In the genomic region with DNA sequence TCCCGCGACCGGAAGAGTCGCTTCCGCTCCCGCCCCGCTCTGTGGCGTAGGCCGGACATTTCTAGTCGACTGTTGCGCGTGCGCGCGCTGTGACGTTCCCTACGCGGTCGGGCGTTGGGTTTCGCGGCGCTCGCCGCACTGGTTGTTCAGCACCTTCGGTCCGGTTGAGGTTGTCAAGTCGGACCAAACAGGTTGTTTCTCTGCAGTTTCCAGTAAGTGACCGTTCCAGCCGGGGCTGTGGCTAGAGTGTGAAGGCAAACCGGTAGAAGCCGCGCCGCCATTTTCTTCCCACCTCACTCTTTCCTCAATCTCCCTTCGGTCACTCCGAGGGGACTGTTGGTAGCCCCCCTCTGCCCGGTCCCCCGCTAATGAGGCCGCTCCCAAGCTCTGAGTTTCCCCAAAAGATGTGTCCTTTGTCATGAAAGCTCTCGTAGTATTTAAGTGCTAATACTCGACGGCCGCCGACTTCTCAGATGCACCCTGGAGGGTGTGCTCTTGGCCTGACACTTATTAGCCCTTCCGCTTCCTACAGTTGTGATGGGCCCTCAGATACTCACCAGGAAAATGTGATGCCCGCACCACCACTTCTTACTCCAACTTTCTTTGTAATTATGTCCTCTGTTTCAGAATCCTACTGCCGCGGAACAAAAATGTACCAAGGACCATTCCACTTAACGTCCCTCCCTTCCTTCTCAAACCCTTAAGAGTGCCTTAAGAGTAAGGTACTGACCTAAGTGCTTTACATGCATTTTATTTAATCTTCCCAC, we compare ENCODE assay signal across 8 cellular contexts. TPM values are rescaled to one million over a fixed set of nuclear protein-coding genes. Genes with fewer than 3 reads are reported as not detected.
A peak's percentile ranks its signal among the peaks of the same experiment; 100 is the strongest.
DNase-seq lines count a peak whose midpoint lies in the region; FAIRE-seq and TF ChIP-seq lines count a peak whose summit lies in the region.

No MANE protein-coding gene starts in this region.

- H3K9ac ChIP-seq in stomach smooth muscle (ENCODE audit: low read length in 2 of 2), result peak overlapping the region; percentile 93 to 96

- H3K4me1 ChIP-seq in SJCRH30 (peaks cover 6% of the 10 kb centered on the region), neuron (ENCODE audit: insufficient read depth, low read length) (peaks cover 5% of the 10 kb centered on the region), stomach smooth muscle (ENCODE audit: control insufficient read depth, insufficient read depth, low read length) (no peaks in the 10 kb centered on the region)

- in situ Hi-C loops in G401 (cut with HindIII; ENCODE audit: low sequenced_read_pairs), result no loop called here

- H3K4me3 ChIP-seq in SJCRH30 (peak overlapping the region; percentile 87), neuron (ENCODE audit: low read length) (peak overlapping the region; percentile 78), stomach smooth muscle (ENCODE audit: low read length in 2 of 2) (peak overlapping the region; percentile 86 to 88)

- H3K9me3 ChIP-seq in SJCRH30 (replicated peaks), result no peaks in the 10 kb centered on the region
- H3K9me3 ChIP-seq in neuron (ENCODE audit: low read length), result no peaks in the 10 kb centered on the region
- no peaks in the 10 kb centered on the region for H3K9me3 ChIP-seq in stomach smooth muscle (ENCODE audit: control insufficient read depth in 2 of 2, low read length in 2 of 2)

- H3K36me3 ChIP-seq in SJCRH30, result no peaks in the 10 kb centered on the region
- no peaks in the 10 kb centered on the region for H3K36me3 ChIP-seq in neuron (ENCODE audit: insufficient read depth, low read length)
- no peaks in the 10 kb centered on the region for H3K36me3 ChIP-seq in stomach smooth muscle (ENCODE audit: control insufficient read depth in 2 of 2, insufficient read depth in 2 of 2, low read length in 2 of 2)

- H3K27me3 ChIP-seq in SJCRH30 (no peaks in the 10 kb centered on the region), neuron (ENCODE audit: insufficient read depth, low read length) (no peaks in the 10 kb centered on the region), stomach smooth muscle (ENCODE audit: control insufficient read depth in 1 of 2, insufficient read depth in 2 of 2, low read length in 2 of 2) (no peaks in the 10 kb centered on the region)

- H2AFZ ChIP-seq in neuron (ENCODE audit: low read depth, low read length), result peak overlapping the region; percentile 92

- peak; percentile 97 for TF ChIP-seq POLR2A in H54 (IDR thresholded peaks at IDR 0.05; ENCODE audit: low read depth, low read length)

- DNase-seq in G401 (ENCODE audit: low spot score), result peak; percentile 74
- DNase-seq in H54 (ENCODE audit: insufficient read length, low spot score), result peak; percentile 79
- DNase-seq in M059J (ENCODE audit: low read depth), result peak; percentile 93
- peak; percentile 97 for DNase-seq in SJCRH30
- peak; percentile 81 for DNase-seq in activated naive CD4-positive, alpha-beta T cell treated with Interleukin-2 at 50 U/mL for 16 hours
- peak; percentile 60 to 86 for DNase-seq in frontal cortex (ENCODE audit: low spot score in 2 of 2)

- H3K27ac ChIP-seq in SJCRH30, result peak overlapping the region; percentile 92
- H3K27ac ChIP-seq in stomach smooth muscle (ENCODE audit: low read length), result peak overlapping the region; percentile 88

- FAIRE-seq in H54 (lab: Jason Lieb, UNC) (peak; percentile 82), frontal cortex (lab: Jason Lieb, UNC) (no peak)

RNA-seq across cellular contexts. Expression of a gene that starts 56.3 kb away (rescaled TPM):
- 0.17 TPM in 1 of 2 replicates, not detected in the other for total RNA-seq in G401 (2014; rRNA removed; shearing (Covaris generic))
- total RNA-seq in M059J (2014; rRNA removed; shearing (Covaris generic)), result 1.5 and 3.1 TPM in 2 replicates
- 12.2 and 15.2 TPM in 2 replicates for total RNA-seq in SJCRH30 (2014; rRNA removed; shearing (Covaris generic))
- total RNA-seq in frontal cortex, result 16.3 TPM

Comparison
In these comparisons a context has a peak if more than half of its experiments do, and no peak if none do; other contexts are left out.
1. Peak in every context shown above with its lines: DNase-seq, H3K4me3 ChIP-seq and H3K27ac ChIP-seq.